ENCODE assay signal across 9 cellular contexts in the genomic region with DNA sequence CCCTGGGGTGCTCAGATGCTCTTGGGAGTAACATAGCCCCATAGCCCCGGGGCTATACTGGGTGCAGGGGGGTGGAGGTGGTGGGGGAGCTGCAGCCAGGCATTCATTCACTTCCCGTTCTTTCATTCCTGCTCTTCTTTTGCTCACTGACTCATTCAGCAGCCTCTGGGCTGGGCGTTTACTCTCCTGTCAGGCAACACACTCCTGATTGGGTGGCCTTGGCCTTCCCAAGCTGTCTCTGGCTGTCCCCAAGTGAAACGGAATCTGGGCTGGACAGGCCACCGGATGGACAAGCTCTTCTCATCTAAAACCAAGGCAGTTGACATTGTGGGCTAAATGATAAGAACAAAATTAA. TPM values are rescaled to one million over a fixed set of nuclear protein-coding genes. Genes with fewer than 3 reads are reported as not detected.
DNase-seq lines count a peak whose midpoint lies in the region; ATAC-seq lines count a peak whose summit lies in the region.
"Had no signal": no experiment of that assay in that cellular context is flagged by ENCODE, and none has a peak within 500 bp of the region (broad histone marks: within the 10 kb centered on the region; RNA-seq: fewer than 3 reads in every experiment).

No MANE protein-coding gene starts in this region.

- H3K27me3 Mint-ChIP-seq in activated naive CD4-positive, alpha-beta T cell treated with anti-CD3 and anti-CD28 coated beads for 36 hours (ENCODE audit: low read depth), result no peaks in the 10 kb centered on the region
- no peaks in the 10 kb centered on the region for H3K27me3 Mint-ChIP-seq in activated CD4-positive, alpha-beta T cell treated with anti-CD3 and anti-CD28 coated beads for 36 hours

- intact Hi-C loops in activated naive CD4-positive, alpha-beta T cell treated with anti-CD3 and anti-CD28 coated beads for 36 hours (cut with micrococcal nuclease), result no loop called here
- intact Hi-C loops in activated CD4-positive, alpha-beta T cell treated with anti-CD3 and anti-CD28 coated beads for 36 hours (cut with DNase I, micrococcal nuclease), result no loop called here

- no peaks in the 10 kb centered on the region for H3K9me3 Mint-ChIP-seq in activated naive CD4-positive, alpha-beta T cell treated with anti-CD3 and anti-CD28 coated beads for 36 hours
- H3K9me3 Mint-ChIP-seq in activated CD4-positive, alpha-beta T cell treated with anti-CD3 and anti-CD28 coated beads for 36 hours (ENCODE audit: low read depth), result no peaks in the 10 kb centered on the region

- H3K9ac ChIP-seq in skeletal muscle tissue (ENCODE audit: low read depth in 1 of 3, low read length in 3 of 3), result peak overlapping the region in 2 of 3 donors; percentile 50 to 54

- peak; percentile 60 for DNase-seq in H4 (ENCODE audit: low spot score)
- DNase-seq in astrocyte of the hippocampus (ENCODE audit: low read depth, low spot score), result peak; percentile 85
- DNase-seq in iPS-NIHi11 (ENCODE audit: low spot score), result peak; percentile 70
- DNase-seq in activated naive CD4-positive, alpha-beta T cell treated with anti-CD3 and anti-CD28 coated beads for 36 hours, result no peak
- no peak for DNase-seq in NCI-H1048 (lab: John Stamatoyannopoulos, UW)
- no peak for DNase-seq in activated CD4-positive, alpha-beta T cell treated with anti-CD3 and anti-CD28 coated beads for 36 hours
- DNase-seq: activated CD8-positive, alpha-beta memory T cell treated with anti-CD3 and anti-CD28 coated beads, Interleukin-2, amount 10 ng/mL, durations not matched to agents 7 days and 5 days had no signal

- no peaks in the 10 kb centered on the region for H3K27me3 ChIP-seq in skeletal muscle tissue (ENCODE audit: control insufficient read depth in 3 of 3, insufficient read depth in 3 of 3, low read length in 3 of 3)

- H3K4me1 Mint-ChIP-seq in activated naive CD4-positive, alpha-beta T cell treated with anti-CD3 and anti-CD28 coated beads for 36 hours (ENCODE audit: low read depth), result no peaks in the 10 kb centered on the region
- H3K4me1 Mint-ChIP-seq in activated CD4-positive, alpha-beta T cell treated with anti-CD3 and anti-CD28 coated beads for 36 hours, result no peaks in the 10 kb centered on the region
- H3K4me1 Mint-ChIP-seq: activated CD8-positive, alpha-beta memory T cell treated with anti-CD3 and anti-CD28 coated beads, Interleukin-2, amount 10 ng/mL, durations not matched to agents 7 days and 5 days had no signal

- H3K4me3 Mint-ChIP-seq in activated naive CD4-positive, alpha-beta T cell treated with anti-CD3 and anti-CD28 coated beads for 36 hours, result no peak overlapping the region
- H3K4me3 Mint-ChIP-seq in activated CD4-positive, alpha-beta T cell treated with anti-CD3 and anti-CD28 coated beads for 36 hours, result no peak overlapping the region
- H3K4me3 Mint-ChIP-seq: activated CD8-positive, alpha-beta memory T cell treated with anti-CD3 and anti-CD28 coated beads, Interleukin-2, amount 10 ng/mL, durations not matched to agents 7 days and 5 days had no signal

- no peaks in the 10 kb centered on the region for H3K9me3 ChIP-seq in skeletal muscle tissue (ENCODE audit: control insufficient read depth in 3 of 3, low read length in 3 of 3)

- H3K27ac Mint-ChIP-seq in activated naive CD4-positive, alpha-beta T cell treated with anti-CD3 and anti-CD28 coated beads for 36 hours, result no peak overlapping the region
- H3K27ac Mint-ChIP-seq in activated CD4-positive, alpha-beta T cell treated with anti-CD3 and anti-CD28 coated beads for 36 hours, result no peak overlapping the region
- H3K27ac Mint-ChIP-seq: activated CD8-positive, alpha-beta memory T cell treated with anti-CD3 and anti-CD28 coated beads, Interleukin-2, amount 10 ng/mL, durations not matched to agents 7 days and 5 days had no signal

- H3K36me3 Mint-ChIP-seq in activated naive CD4-positive, alpha-beta T cell treated with anti-CD3 and anti-CD28 coated beads for 36 hours (ENCODE audit: low read depth), result no peaks in the 10 kb centered on the region
- H3K36me3 Mint-ChIP-seq in activated CD4-positive, alpha-beta T cell treated with anti-CD3 and anti-CD28 coated beads for 36 hours (ENCODE audit: low read depth), result no peaks in the 10 kb centered on the region
- H3K36me3 Mint-ChIP-seq: activated CD8-positive, alpha-beta memory T cell treated with anti-CD3 and anti-CD28 coated beads, Interleukin-2, amount 10 ng/mL, durations not matched to agents 7 days and 5 days had no signal

- H3K4me1 ChIP-seq in skeletal muscle tissue (ENCODE audit: control insufficient read depth in 3 of 3, insufficient read depth in 3 of 3, low read length in 3 of 3), result peaks cover 51 to 57% (median 56%) of the 10 kb centered on the region in 3 donors

- H3K27ac ChIP-seq in skeletal muscle tissue (ENCODE audit: low read depth, low read length), result peak overlapping the region; percentile 79

- CTCF ChIA-PET in activated naive CD4-positive, alpha-beta T cell treated with anti-CD3 and anti-CD28 coated beads for 36 hours (lab: Charles Lee), result interaction anchor here (0.6 to 0.7 kb wide), 2 partner anchors 50 to 103 kb away, joined by 3 read pairs; no protein-coding TSS in a partner anchor
- CTCF ChIA-PET in activated CD4-positive, alpha-beta T cell treated with anti-CD3 and anti-CD28 coated beads for 36 hours (lab: Charles Lee), result interaction anchor here (0.6 kb wide), 2 partner anchors 168 to 191 kb away, joined by 3 read pairs; no protein-coding TSS in a partner anchor

- POLR2A ChIA-PET in activated CD4-positive, alpha-beta T cell treated with anti-CD3 and anti-CD28 coated beads for 36 hours (lab: Charles Lee), result interaction anchor here (1.0 kb wide), 1 partner anchor 93 kb away, joined by 3 read pairs; no protein-coding TSS in a partner anchor

- no peak for ATAC-seq in activated CD4-positive, alpha-beta T cell treated with anti-CD3 and anti-CD28 coated beads for 36 hours
- ATAC-seq in HG03175 (IDR thresholded peaks at IDR 0.05; ENCODE audit: unreplicated experiment), result no peak
- ATAC-seq: activated CD8-positive, alpha-beta memory T cell treated with anti-CD3 and anti-CD28 coated beads, Interleukin-2, amount 10 ng/mL, durations not matched to agents 7 days and 5 days had no signal

- no peak overlapping the region for H3K4me3 ChIP-seq in skeletal muscle tissue (ENCODE audit: low read length in 3 of 3)

- H3K36me3 ChIP-seq in skeletal muscle tissue (ENCODE audit: control insufficient read depth in 3 of 3, insufficient read depth in 3 of 3, low read length in 3 of 3), result no peaks in the 10 kb centered on the region

RNA-seq across cellular contexts. Expression of a gene that starts 34.6 kb away (rescaled TPM):
- 4.0 and 4.3 TPM in 2 replicates for total RNA-seq in H4 (2014; rRNA removed; shearing (Covaris generic))
- total RNA-seq in skeletal muscle tissue, result 15.7 TPM
- under 1 TPM; 0.55 to 0.57 TPM for total RNA-seq in activated naive CD4-positive, alpha-beta T cell treated with anti-CD3 and anti-CD28 coated beads for 36 hours
- total RNA-seq in activated CD4-positive, alpha-beta T cell treated with anti-CD3 and anti-CD28 coated beads for 36 hours, result under 1 TPM; 0.46 to 0.47 TPM

Comparison
In these comparisons a context has a peak if more than half of its experiments do, and no peak if none do; other contexts are left out.
1. DNase-seq: peak in H4 (single experiment), astrocyte of the hippocampus (single experiment) and iPS-NIHi11 (single experiment); none in activated naive CD4-positive, alpha-beta T cell treated with anti-CD3 and anti-CD28 coated beads for 36 hours (single experiment), NCI-H1048 (single experiment) and activated CD4-positive, alpha-beta T cell treated with anti-CD3 and anti-CD28 coated beads for 36 hours (single experiment).